Comparison of ENCODE assay signal across 10 cellular contexts in genomic region chr16:16188827-16189226, GRCh38. TPM values are rescaled to one million over a fixed set of nuclear protein-coding genes. Genes with fewer than 3 reads are reported as not detected.
"Had no signal": no experiment of that assay in that cellular context is flagged by ENCODE, and none has a peak within 500 bp of the region (broad histone marks: within the 10 kb centered on the region; RNA-seq: fewer than 3 reads in every experiment).

No MANE protein-coding gene starts in this region.

- ATAC-seq: HCT116 had no signal

- H3K36me3 Mint-ChIP-seq: IgD-negative memory B cell had no signal

- H3K9ac ChIP-seq: GM23248, KMS-11 had no signal

- H3K9me3 ChIP-seq: HAP-1 had no signal

- H3K4me1 ChIP-seq: HAP-1 had no signal

- H3K4me3 ChIP-seq: GM23248, HAP-1 had no signal

- DNase-seq: GM23248, GOT3, HFFc6, KBM-7 had no signal

- H3K9me3 Mint-ChIP-seq: HFFc6, IgD-negative memory B cell had no signal

- H3K36me3 ChIP-seq: HAP-1 had no signal

- H3K27ac Mint-ChIP-seq: HFFc6, IgD-negative memory B cell had no signal

- H3K27ac ChIP-seq: GM23248, KMS-11 had no signal

- H3K4me2 ChIP-seq: KMS-11 had no signal

- H3K4me3 Mint-ChIP-seq: HFFc6, IgD-negative memory B cell had no signal

- FAIRE-seq: H54, HTR-8/SVneo had no signal

- H2AFZ ChIP-seq: GM23248 had no signal

RNA-seq across cellular contexts. Expression of gene ABCC6, which starts 34.5 kb away (rescaled TPM):
- total RNA-seq: GM23248 had no signal
- polyA plus RNA-seq: IgD-negative memory B cell had no signal
